In genomic region chr1:10642403-10643080, GRCh38 we compare ENCODE assay signal across 15 cellular contexts.
"Had no signal": no experiment of that assay in that cellular context is flagged by ENCODE, and none has a peak within 500 bp of the region (broad histone marks: within the 10 kb centered on the region; RNA-seq: fewer than 3 reads in every experiment).

No MANE protein-coding gene starts in this region.

- H3K4me3 ChIP-seq: body of pancreas, esophagus squamous epithelium, heart right ventricle, mucosa of descending colon had no signal

- H3K4me1 ChIP-seq: body of pancreas had no signal

- H3K9me3 ChIP-seq: body of pancreas, esophagus squamous epithelium, heart right ventricle, mucosa of descending colon had no signal

- H3K27ac ChIP-seq: body of pancreas, heart right ventricle had no signal

- ATAC-seq: activated CD8-positive, alpha-beta T cell treated with anti-CD3 and anti-CD28 coated beads, Interleukin-2, amount 10 ng/mL, durations not matched to agents 7 days and 5 days; activated T-cell treated with anti-CD3 and anti-CD28 coated beads, Interleukin-2, amount 50 U/mL, for 4 hours; body of pancreas; heart right ventricle; mucosa of descending colon; naive thymus-derived CD8-positive, alpha-beta T cell; stimulated activated naive CD8-positive, alpha-beta T cell treated with anti-CD3 and anti-CD28 coated beads, Interleukin-15, Interleukin-2, amounts not matched to agents 100 U/mL and 50 U/mL, for 24 hours had no signal

- DNase-seq: activated CD4-positive, alpha-beta T cell treated with anti-CD3 and anti-CD28 coated beads, Interleukin-2, amount 10 ng/mL, durations not matched to agents 7 days and 5 days; activated CD8-positive, alpha-beta T cell treated with anti-CD3 and anti-CD28 coated beads, Interleukin-2, amount 10 ng/mL, durations not matched to agents 7 days and 5 days; activated naive CD4-positive, alpha-beta T cell treated with anti-CD3 and anti-CD28 coated beads for 36 hours; activated T-cell treated with anti-CD3 and anti-CD28 coated beads, Interleukin-2, amount 50 U/mL, for 4 hours; body of pancreas; dermis blood vessel endothelial cell; effector memory CD4-positive, alpha-beta T cell; esophagus squamous epithelium; heart right ventricle; mesenchymal stem cell; mucosa of descending colon; naive thymus-derived CD8-positive, alpha-beta T cell; retina; stimulated activated naive CD8-positive, alpha-beta T cell treated with anti-CD3 and anti-CD28 coated beads, Interleukin-15, Interleukin-2, amounts not matched to agents 100 U/mL and 50 U/mL, for 24 hours; trophoblast cell had no signal

- H3K27me3 ChIP-seq: body of pancreas had no signal
